In genomic region chr17:56960596-56961538, GRCh38 we compare ENCODE assay signal across 8 cellular contexts. TPM values are rescaled to one million over a fixed set of nuclear protein-coding genes. Genes with fewer than 3 reads are reported as not detected.
DNase-seq lines count a peak whose midpoint lies in the region; ATAC-seq, FAIRE-seq and TF ChIP-seq lines count a peak whose summit lies in the region.

TSS of gene COIL (minus strand) at chr17:56961050. CDS start at chr17:56961019, 31 bp downstream.

- FAIRE-seq in GM12891 (lab: Jason Lieb, UNC) (peak; percentile 85), urothelium cell line (lab: Jason Lieb, UNC) (no peak)

- TF ChIP-seq POLR2A in GM12891 (IDR thresholded peaks at IDR 0.05; ENCODE audit: low read depth, low read length) (peak; percentile 79), prostate gland (IDR thresholded peaks at IDR 0.05) (peak; percentile 10)

- intact Hi-C loops in heart right ventricle (cut with DNase I) (no loop called here), prostate gland (cut with DNase I) (loop anchor here (5.0 kb wide), 1 partner anchor 49 kb away; the partner anchor contains the start of gene TRIM25)

- H3K27ac ChIP-seq in adipose tissue (ENCODE audit: low read depth, low read length) = peak within 1 kb of the TSS; percentile 7
- H3K27ac ChIP-seq in heart right ventricle = peak within 1 kb of the TSS in 9 of 10 donors; percentile 76 to 95 (median 89)
- peak within 1 kb of the TSS; percentile 88 to 92 for H3K27ac ChIP-seq in prostate gland

- DNase-seq in GM12891 (ENCODE audit: insufficient read length, low spot score) = peak; percentile 81
- DNase-seq in NCI-H1436 (lab: John Stamatoyannopoulos, UW) = peak; percentile 97
- DNase-seq in T follicular helper cell (ENCODE audit: low read depth) = peak; percentile 89
- peak; percentile 92 to 93 for DNase-seq in heart right ventricle
- DNase-seq in prostate gland (ENCODE audit: low spot score) = peak; percentile 91
- DNase-seq in urothelium cell line (ENCODE audit: low spot score) = peak; percentile 95

- TF ChIP-seq CTCF in heart right ventricle (IDR thresholded peaks at IDR 0.05) (peak; percentile 98 to 100 (median 100)), prostate gland (IDR thresholded peaks at IDR 0.05) (peak; percentile 91 to 100 (median 99))

- H3K9me3 ChIP-seq in heart right ventricle (no peaks in the 10 kb centered on the region), prostate gland (no peaks in the 10 kb centered on the region)

- peak; percentile 91 for ATAC-seq in HG02840 (IDR thresholded peaks at IDR 0.05; ENCODE audit: low FRiP score, unreplicated experiment)
- ATAC-seq in heart right ventricle = peak; percentile 96 to 99 (median 98)

- 4 to 5% (median 5%) methylated on average over 50 to 59 of the region's 59 CpGs for WGBS in adipose tissue, 3 donors
- 4 to 5% methylated on average over 58 to 59 of the region's 59 CpGs for WGBS in heart right ventricle, 2 donors
- WGBS in prostate gland = 5% methylated on average over 52 of the region's 59 CpGs

- H3K36me3 ChIP-seq in heart right ventricle (peaks cover 0 to 9% (median 0%) of the 10 kb centered on the region in 9 donors), prostate gland (no peaks in the 10 kb centered on the region)

- peak within 1 kb of the TSS; percentile 61 to 92 (median 80) for H3K4me3 ChIP-seq in heart right ventricle
- H3K4me3 ChIP-seq in prostate gland = peak within 1 kb of the TSS; percentile 80 to 85

- H3K27me3 ChIP-seq in heart right ventricle (no peaks in the 10 kb centered on the region), prostate gland (replicated peaks; ENCODE audit: insufficient read depth) (no peaks in the 10 kb centered on the region)

- H3K4me1 ChIP-seq in heart right ventricle (peaks cover 0 to 27% (median 18%) of the 10 kb centered on the region in 9 donors), prostate gland (replicated peaks) (no peaks in the 10 kb centered on the region)

TF ChIP-seq in GM12891, 5 proteins besides CTCF, POLR2A, EP300 and RAD21:
- TF ChIP-seq PAX5 (IDR thresholded peaks at IDR 0.05; ENCODE audit: insufficient read depth, low read length, severe bottlenecking) (peak; percentile 5), POLR2AphosphoS5 (IDR thresholded peaks at IDR 0.05; ENCODE audit: low read depth, low read length) (peak; percentile 83), SPI1 (IDR thresholded peaks at IDR 0.05; ENCODE audit: low read depth, low read length) (no peak), POU2F2 (IDR thresholded peaks at IDR 0.05; ENCODE audit: low read depth, low read length) (no peak), TAF1 (IDR thresholded peaks at IDR 0.05; ENCODE audit: low read depth, low read length) (peak; percentile 72; the same call in 1 of the 2 replicates)

RNA-seq across cellular contexts. Expression of gene COIL, which starts in this region (rescaled TPM):
- 13.4 TPM for polyA plus RNA-seq in GM12891 (2012; ENCODE audit: low read depth, missing spikeins)
- polyA plus RNA-seq in adipose tissue (1 to 10 TPM; 4.8 to 8.7 (median 7.3) TPM), heart right ventricle (1 to 10 TPM; 5.2 to 6.8 TPM)
- total RNA-seq in heart right ventricle (10 to 100 TPM in 1 of 10 donors, 1 to 10 TPM in 9; 6.7 to 10.3 (median 8.5) TPM), prostate gland (10 to 100 TPM; 14.8 to 22.3 TPM)

Comparison
In these comparisons a context has a peak if more than half of its experiments do, and no peak if none do; other contexts are left out.
1. Peak in every context shown above with its lines: DNase-seq, ATAC-seq, H3K4me3 ChIP-seq and H3K27ac ChIP-seq.
2. H3K27ac ChIP-seq: peak in every context shown above with its lines; median percentile 90 in prostate gland; 89 in heart right ventricle; 7 in adipose tissue.